In the genomic region with DNA sequence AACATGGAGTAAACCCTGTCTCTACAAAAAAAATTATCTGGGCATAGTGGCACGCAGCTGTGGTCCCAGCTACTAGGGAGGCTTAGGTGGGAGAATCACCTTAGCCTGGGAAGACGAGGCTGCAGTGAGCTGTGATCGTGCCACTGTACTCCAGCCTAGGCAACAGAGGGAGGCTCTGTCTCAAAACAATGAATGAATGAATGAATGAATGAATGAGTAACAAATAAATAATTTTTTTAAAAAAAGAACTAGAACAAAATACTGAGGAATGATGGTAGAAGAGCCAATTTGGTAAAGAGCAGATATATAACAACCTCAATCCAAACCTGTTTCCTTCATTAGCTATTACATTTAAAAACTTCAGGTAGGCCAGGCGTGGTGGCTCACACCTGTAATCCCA, we compare ENCODE assay signal across 31 cellular contexts.
"Had no signal": no experiment of that assay in that cellular context is flagged by ENCODE, and none has a peak within 500 bp of the region (broad histone marks: within the 10 kb centered on the region; RNA-seq: fewer than 3 reads in every experiment).

No MANE protein-coding gene starts in this region.

- H3K9me3 ChIP-seq: ovary, psoas muscle, spleen, suprapubic skin, testis, tibial artery, transverse colon, upper lobe of right lung, uterus had no signal

- H3K27me3 ChIP-seq: neural progenitor cell, ovary, spleen, suprapubic skin, testis, tibial artery, transverse colon, upper lobe of right lung, uterus had no signal

- H3K36me3 Mint-ChIP-seq: natural killer cell, neural progenitor cell had no signal

- H3K79me2 ChIP-seq: parathyroid adenoma had no signal

- H3K27ac ChIP-seq: neural progenitor cell, ovary, parathyroid adenoma, psoas muscle, skin epidermis, spleen, suprapubic skin, testis, tibial artery, transverse colon, upper lobe of right lung, uterus had no signal

- H3K27me3 Mint-ChIP-seq: naive thymus-derived CD4-positive, alpha-beta T cell; progenitor cell of endocrine pancreas; stimulated activated memory B cell treated with anti-CD40 and anti-IgM and Interleukin-4, amounts not matched to agents 10 μg/mL and 1 μg/mL and 100 μg/mL, for 72 hours; stimulated activated naive CD8-positive, alpha-beta T cell treated with anti-CD3 and anti-CD28 coated beads, Interleukin-15, amount 100 ng/mL, for 72 hours had no signal

- H3K27ac Mint-ChIP-seq: natural killer cell; nephron; neural progenitor cell; progenitor cell of endocrine pancreas; stimulated activated memory B cell treated with anti-CD40 and anti-IgM and Interleukin-4, amounts not matched to agents 10 μg/mL and 1 μg/mL and 100 μg/mL, for 72 hours; stimulated activated naive CD8-positive, alpha-beta T cell treated with anti-CD3 and anti-CD28 coated beads, Interleukin-15, amount 100 ng/mL, for 72 hours had no signal

- H3K9ac ChIP-seq: neural progenitor cell, parathyroid adenoma had no signal

- DNase-seq: naive thymus-derived CD4-positive, alpha-beta T cell; natural killer cell; occipital lobe; ovary; posterior cingulate gyrus; psoas muscle; right cardiac atrium; spleen; stimulated activated CD4-positive, alpha-beta T cell treated with anti-CD3 and anti-CD28 coated beads, Interleukin-12 subunit alpha, Interleukin-12 subunit beta, amount 100 ng/mL, for 4 hours; stimulated activated CD4-positive, alpha-beta T cell treated with anti-CD3 and anti-CD28 coated beads, Interleukin-1b, Interleukin-23, amount 100 ng/mL, for 48 hours; stimulated activated CD4-positive, alpha-beta T cell treated with anti-CD3 and anti-CD28 coated beads, Interleukin-4, amount 100 ng/mL, for 1 hour; stimulated activated CD4-positive, alpha-beta T cell treated with anti-CD3 and anti-CD28 coated beads, Interleukin-4, amount 100 ng/mL, for 4 hours; stimulated activated CD8-positive, alpha-beta memory T cell treated with anti-CD3 and anti-CD28 coated beads, Interleukin-4, amount 100 ng/mL, for 48 hours; stimulated activated naive CD4-positive, alpha-beta T cell; stimulated activated naive CD8-positive, alpha-beta T cell treated with anti-CD3 and anti-CD28 coated beads, Interleukin-15, amount 100 ng/mL, for 72 hours; stimulated activated naive CD8-positive, alpha-beta T cell treated with anti-CD3 and anti-CD28 coated beads, Interleukin-15, Interleukin-2, amounts not matched to agents 100 U/mL and 50 U/mL, for 24 hours; substantia nigra; testis; tibial artery; transverse colon; upper lobe of right lung; uterus had no signal

- H3K4me2 ChIP-seq: neural progenitor cell, smooth muscle cell had no signal

- H3K4me1 Mint-ChIP-seq: nephron; neural progenitor cell; stimulated activated naive CD8-positive, alpha-beta T cell treated with anti-CD3 and anti-CD28 coated beads, Interleukin-15, amount 100 ng/mL, for 72 hours had no signal

- H3K36me3 ChIP-seq: neural progenitor cell, ovary, uterus had no signal

- ATAC-seq: naive thymus-derived CD4-positive, alpha-beta T cell; natural killer cell; psoas muscle; right cardiac atrium; sciatic nerve; stimulated activated memory B cell treated with anti-CD40 and anti-IgM and Interleukin-4, amounts not matched to agents 10 μg/mL and 1 μg/mL and 100 μg/mL, for 72 hours; stimulated activated naive CD8-positive, alpha-beta T cell treated with anti-CD3 and anti-CD28 coated beads, Interleukin-15, amount 100 ng/mL, for 72 hours; stimulated activated naive CD8-positive, alpha-beta T cell treated with anti-CD3 and anti-CD28 coated beads, Interleukin-15, Interleukin-2, amounts not matched to agents 100 U/mL and 50 U/mL, for 24 hours; upper lobe of right lung had no signal

- H3K4me3 Mint-ChIP-seq: naive thymus-derived CD4-positive, alpha-beta T cell; natural killer cell; nephron; neural progenitor cell; stimulated activated memory B cell treated with anti-CD40 and anti-IgM and Interleukin-4, amounts not matched to agents 10 μg/mL and 1 μg/mL and 100 μg/mL, for 72 hours; stimulated activated naive CD8-positive, alpha-beta T cell treated with anti-CD3 and anti-CD28 coated beads, Interleukin-15, amount 100 ng/mL, for 72 hours had no signal

- H3K4me1 ChIP-seq: neural progenitor cell, parathyroid adenoma, psoas muscle, suprapubic skin, testis, tibial artery, transverse colon, upper lobe of right lung, uterus had no signal

- H3K4me3 ChIP-seq: neural progenitor cell, ovary, psoas muscle, skin epidermis, smooth muscle cell, spleen, suprapubic skin, testis, tibial artery, transverse colon, upper lobe of right lung, uterus had no signal

- H2AFZ ChIP-seq: neural progenitor cell, parathyroid adenoma had no signal
